ENCODE assay signal across 6 cellular contexts in the genomic region with DNA sequence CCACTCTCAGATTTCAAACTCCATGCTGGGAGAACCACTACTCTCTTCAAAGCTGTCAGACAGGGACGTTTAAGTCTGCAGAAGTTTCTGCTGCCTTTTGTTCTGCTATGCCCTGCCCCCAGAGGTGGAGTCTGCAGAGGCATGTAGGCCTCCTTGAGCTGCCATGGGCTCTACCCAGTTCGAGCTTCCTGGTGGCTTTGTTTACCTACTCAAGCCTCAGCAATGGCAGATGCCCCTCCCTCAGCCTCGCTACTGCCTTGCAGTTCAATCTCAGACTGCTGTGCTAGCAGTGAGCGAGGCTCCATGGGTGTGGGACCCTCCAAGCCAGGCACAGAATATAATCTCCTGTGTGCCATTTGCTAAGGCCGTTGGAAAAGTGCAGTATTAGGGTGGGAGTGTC. TPM values are rescaled to one million over a fixed set of nuclear protein-coding genes. Genes with fewer than 3 reads are reported as not detected.
"Had no signal": no experiment of that assay in that cellular context is flagged by ENCODE, and none has a peak within 500 bp of the region (broad histone marks: within the 10 kb centered on the region; RNA-seq: fewer than 3 reads in every experiment).

No MANE protein-coding gene starts in this region.

RNA-seq across cellular contexts. Expression of a gene that starts 51.4 kb away (rescaled TPM):
- total RNA-seq: activated CD4-positive, alpha-beta memory T cell treated with anti-CD3 and anti-CD28 coated beads, Interleukin-2, amount 10 ng/mL, durations not matched to agents 7 days and 5 days; activated CD4-positive, alpha-beta T cell treated with anti-CD3 and anti-CD28 coated beads, Interleukin-2, amount 10 ng/mL, durations not matched to agents 7 days and 5 days; activated CD8-positive, alpha-beta memory T cell treated with anti-CD3 and anti-CD28 coated beads, Interleukin-2, amount 10 ng/mL, durations not matched to agents 7 days and 5 days; activated CD8-positive, alpha-beta T cell treated with anti-CD3 and anti-CD28 coated beads, Interleukin-2, amount 10 ng/mL, durations not matched to agents 7 days and 5 days; activated naive CD8-positive, alpha-beta T cell treated with anti-CD3 and anti-CD28 coated beads, Interleukin-2, amount 10 ng/mL, durations not matched to agents 7 days and 5 days; activated T-helper 2 cell treated with anti-CD3 and anti-CD28 coated beads, Interferon-gamma antibody, Interleukin-2, Interleukin-4, amounts not matched to agents 10 μg/mL and 5 μg/mL and 100 μg/mL, durations not matched to agents 14 hours and 24 hours and 36 hours had no signal
